Comparison of ENCODE assay signal across 20 cellular contexts in genomic region chr16:86991679-86992078, GRCh38.
DNase-seq lines count a peak whose midpoint lies in the region; ATAC-seq and TF ChIP-seq lines count a peak whose summit lies in the region.
"Had no signal": no experiment of that assay in that cellular context is flagged by ENCODE, and none has a peak within 500 bp of the region (broad histone marks: within the 10 kb centered on the region; RNA-seq: fewer than 3 reads in every experiment).

No MANE protein-coding gene starts in this region.

- no peak for ATAC-seq in HG03039 (IDR thresholded peaks at IDR 0.05; ENCODE audit: unreplicated experiment)
- ATAC-seq: GM23338 had no signal

- TF ChIP-seq POLR2A in erythroblast (IDR thresholded peaks at IDR 0.05; ENCODE audit: low read length): no peak

- H3K4me3 ChIP-seq in foreskin fibroblast (ENCODE audit: low read depth in 1 of 2, low read length in 2 of 2): no peak overlapping the region
- H3K4me3 ChIP-seq: GM23338, tibial artery had no signal

- no peak for TF ChIP-seq CTCF in foreskin fibroblast (IDR thresholded peaks at IDR 0.05; ENCODE audit: low read depth, low read length)

- DNase-seq in A172 (ENCODE audit: low spot score) (peak; percentile 85), HCEC 1CT (peak; percentile 78), SW480 (ENCODE audit: low spot score) (peak; percentile 9), foreskin fibroblast (peak; percentile 46 to 68), erythroblast (lab: John Stamatoyannopoulos, UW) (no peak), UCSD-AML1 (lab: John Stamatoyannopoulos, UW; ENCODE audit: unreplicated experiment) (no peak), NCI-H1417 treated with DMSO at 0.1 percent for 48 hours (lab: John Stamatoyannopoulos, UW) (no peak)
- DNase-seq: activated CD4-positive, alpha-beta T cell treated with anti-CD3 and anti-CD28 coated beads, Interleukin-2, amount 10 ng/mL, durations not matched to agents 24 days and 14 days; activated CD8-positive, alpha-beta memory T cell treated with anti-CD3 and anti-CD28 coated beads, Interleukin-2, amount 50 U/mL, for 4 hours; activated effector memory CD4-positive, alpha-beta T cell treated with anti-CD3 and anti-CD28 coated beads, Interleukin-2, amount 50 U/mL, for 16 hours; amniotic stem cell; CD4-positive, alpha-beta T cell; cerebellar nuclear complex; endodermal cell; NCI-H1048; NCI-H2107; stimulated activated naive CD4-positive, alpha-beta T cell had no signal

Comparison
In these comparisons a context has a peak if more than half of its experiments do, and no peak if none do; other contexts are left out.
1. DNase-seq: peak in A172 (single experiment), HCEC 1CT (single experiment), SW480 (single experiment) and foreskin fibroblast (2 of 2); none in erythroblast (0 of 2), UCSD-AML1 (single experiment) and NCI-H1417 treated with DMSO at 0.1 percent for 48 hours (single experiment).